8 cellular contexts compared by ENCODE assay signal in the genomic region with DNA sequence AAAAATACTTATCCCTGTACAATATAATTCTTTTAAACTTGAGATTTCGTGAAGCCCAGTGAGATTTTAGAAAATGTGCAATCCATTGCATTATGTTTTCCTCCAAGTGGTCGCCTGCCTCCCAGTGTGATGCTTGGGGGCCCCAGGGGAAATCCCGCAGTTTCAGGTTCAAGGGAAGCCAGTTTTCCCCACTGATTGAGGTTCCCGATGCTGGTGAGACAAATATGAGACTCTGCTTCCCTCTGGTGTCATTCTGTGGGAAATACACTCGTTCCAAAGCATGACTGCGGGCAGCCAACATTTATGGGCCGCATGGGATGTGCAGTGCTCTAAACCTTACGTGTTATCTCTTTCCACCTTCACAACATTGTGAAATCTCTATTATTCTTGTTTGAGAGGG.
DNase-seq lines count a peak whose midpoint lies in the region; ATAC-seq, FAIRE-seq and TF ChIP-seq lines count a peak whose summit lies in the region.

No MANE protein-coding gene starts in this region.

- H3K4me3 ChIP-seq in endothelial cell of umbilical vein (replicated peaks in 1 of 3; ENCODE audit: insufficient read depth in 1 of 3, low read depth in 1 of 3, low read length in 3 of 3) (no peak overlapping the region), vagina (no peak overlapping the region)

- no peaks in the 10 kb centered on the region for H3K36me3 ChIP-seq in endothelial cell of umbilical vein (ENCODE audit: control insufficient read depth in 2 of 2, extremely low read depth in 1 of 2, insufficient read depth in 2 of 2, low read length in 2 of 2)
- no peaks in the 10 kb centered on the region for H3K36me3 ChIP-seq in vagina

- CTCF ChIA-PET in endothelial cell of umbilical vein (lab: Charles Lee): interaction anchor here (0.7 to 2.4 kb wide), 9 partner anchors 26 to 468 kb away, joined by 3 to 17 read pairs (median 5); no protein-coding TSS in a partner anchor

- H3K4me3 Mint-ChIP-seq in naive B cell: peak overlapping the region; percentile 64 to 87 (median 82)

- no peaks in the 10 kb centered on the region for H3K27me3 Mint-ChIP-seq in naive B cell

- no peaks in the 10 kb centered on the region for H3K9me3 ChIP-seq in endothelial cell of umbilical vein (replicated peaks; ENCODE audit: control insufficient read depth, insufficient read depth, low read length)
- H3K9me3 ChIP-seq in vagina: no peaks in the 10 kb centered on the region

- no peaks in the 10 kb centered on the region for H3K9me1 ChIP-seq in endothelial cell of umbilical vein (replicated peaks; ENCODE audit: control insufficient read depth, extremely low read depth, insufficient read depth, low read length)

- H3K4me1 ChIP-seq in endothelial cell of umbilical vein (ENCODE audit: control insufficient read depth, extremely low read depth, insufficient read depth, low read length) (no peaks in the 10 kb centered on the region), vagina (no peaks in the 10 kb centered on the region)

- no peak overlapping the region for H3K9ac ChIP-seq in endothelial cell of umbilical vein (replicated peaks; ENCODE audit: extremely low read depth, insufficient read depth, low read length)

- no peak overlapping the region for H3K4me2 ChIP-seq in endothelial cell of umbilical vein (ENCODE audit: insufficient read depth, low read length)

- TF ChIP-seq POLR2A in endothelial cell of umbilical vein (IDR thresholded peaks at IDR 0.05; ENCODE audit: low read depth, low read length) (no peak), vagina (IDR thresholded peaks at IDR 0.05) (no peak)

- intact Hi-C loops in endothelial cell of umbilical vein (cut with micrococcal nuclease): loop anchor here (1.0 kb wide), 2 partner anchors 235 to 301 kb away; no protein-coding TSS in a partner anchor
- intact Hi-C loops in vagina (cut with DNase I): loop anchor here (5.0 kb wide), 1 partner anchor 234 kb away; no protein-coding TSS in a partner anchor

- in situ Hi-C loops in G401 (cut with HindIII; ENCODE audit: low sequenced_read_pairs): no loop called here

- H2AFZ ChIP-seq in endothelial cell of umbilical vein (ENCODE audit: low read depth, low read length): no peak overlapping the region

- H3K27ac ChIP-seq in 22Rv1: no peak overlapping the region
- H3K27ac ChIP-seq in endothelial cell of umbilical vein (ENCODE audit: insufficient read depth, low read depth, low read length): no peak overlapping the region
- no peak overlapping the region for H3K27ac ChIP-seq in vagina

- H3K36me3 Mint-ChIP-seq in naive B cell: peaks cover 23 to 35% of the 10 kb centered on the region in 2 donors

- POLR2A ChIA-PET in endothelial cell of umbilical vein (lab: Charles Lee): no interaction called here

- no TSS peak for BruUV-seq in endothelial cell of umbilical vein (replicated peaks; lab: Mats Ljungman, UMichigan)

- ATAC-seq in naive B cell (ENCODE audit: low read depth in 2 of 2) (peak in 1 of 2 donors; percentile 24), GM18867 (IDR thresholded peaks at IDR 0.05; ENCODE audit: unreplicated experiment) (no peak)

- no peaks in the 10 kb centered on the region for H4K20me1 ChIP-seq in endothelial cell of umbilical vein (replicated peaks; ENCODE audit: control insufficient read depth, extremely low read depth, insufficient read depth, low read length)

- H3K27ac Mint-ChIP-seq in naive B cell: peak overlapping the region in 5 of 6 donors; percentile 22 to 89 (median 66)

- DNase-seq in G401 (ENCODE audit: low spot score) (peak; percentile 72), NCI-H2107 treated with DMSO at 0.1 percent for 48 hours (lab: John Stamatoyannopoulos, UW; ENCODE audit: unreplicated experiment) (peak; percentile 26), endothelial cell of umbilical vein (ENCODE audit: low read depth, low spot score) (peak; percentile 43), naive B cell (peak; percentile 23), vagina (ENCODE audit: extremely low spot score in 2 of 2) (no peak)
- peak; percentile 6 to 11 for DNase-seq in activated CD4-positive, alpha-beta T cell treated with anti-CD3 and anti-CD28 coated beads, Interleukin-2, amount 50 U/mL, for 4 hours

- peak; percentile 85 for FAIRE-seq in endothelial cell of umbilical vein (lab: Jason Lieb, UNC)

- H3K79me2 ChIP-seq in endothelial cell of umbilical vein (ENCODE audit: control insufficient read depth, insufficient read depth, low read length): no peaks in the 10 kb centered on the region

- dilution Hi-C loops in endothelial cell of umbilical vein (cut with MboI; ENCODE audit: extremely low pct_ligation_motif_present, low sequenced_read_pairs): no loop called here

- TF ChIP-seq CTCF in 22Rv1 (IDR thresholded peaks at IDR 0.05) (peak; percentile 70), endothelial cell of umbilical vein (IDR thresholded peaks at IDR 0.05; ENCODE audit: extremely low read depth in 1 of 2, insufficient read depth in 1 of 2, low read depth in 1 of 2, low read length in 2 of 2) (peak; percentile 47 to 55), vagina (IDR thresholded peaks at IDR 0.05) (peak; percentile 32 to 47 (median 44))

- H3K9me3 Mint-ChIP-seq in naive B cell: peaks cover 0 to 5% (median 3%) of the 10 kb centered on the region in 7 donors

- H3K4me1 Mint-ChIP-seq in naive B cell: peaks cover 41 to 66% (median 65%) of the 10 kb centered on the region in 3 donors

- H3K27me3 ChIP-seq in endothelial cell of umbilical vein (ENCODE audit: control insufficient read depth in 2 of 2, insufficient read depth in 2 of 2, low read length in 2 of 2) (no peaks in the 10 kb centered on the region), vagina (no peaks in the 10 kb centered on the region)

TF ChIP-seq in endothelial cell of umbilical vein, 7 proteins besides CTCF, POLR2A, EP300 and RAD21:
- no peak for TF ChIP-seq POLR2AphosphoS5 (IDR thresholded peaks at IDR 0.05; ENCODE audit: insufficient read depth, low read depth, low read length)
- no peak for TF ChIP-seq FOS (IDR thresholded peaks at IDR 0.05; ENCODE audit: borderline replicate concordance, insufficient read depth, low read length)
- no peak for TF ChIP-seq GATA2 (IDR thresholded peaks at IDR 0.05; ENCODE audit: insufficient read depth, insufficient read length, low read depth, low read length)
- no peak for TF ChIP-seq EZH2 (IDR thresholded peaks at IDR 0.05; ENCODE audit: borderline replicate concordance, low read depth, low read length, severe bottlenecking)
- no peak for TF ChIP-seq MYC (IDR thresholded peaks at IDR 0.05; ENCODE audit: low read depth, low read length)

Comparison
In these comparisons a context has a peak if more than half of its experiments do, and no peak if none do; other contexts are left out.
1. DNase-seq: peak in G401 (single experiment), NCI-H2107 treated with DMSO at 0.1 percent for 48 hours (single experiment), activated CD4-positive, alpha-beta T cell treated with anti-CD3 and anti-CD28 coated beads, Interleukin-2, amount 50 U/mL, for 4 hours (2 of 2), endothelial cell of umbilical vein (single experiment) and naive B cell (single experiment); none in vagina (0 of 2).
2. Peak in every context shown above with its lines, with median percentiles within 50 percentile points of each other: CTCF ChIP-seq.